Comparison of ENCODE assay signal across 8 cellular contexts in genomic region chrX:151396827-151397740, GRCh38. TPM values are rescaled to one million over a fixed set of nuclear protein-coding genes. Genes with fewer than 3 reads are reported as not detected.
DNase-seq lines count a peak whose midpoint lies in the region; ATAC-seq, FAIRE-seq and TF ChIP-seq lines count a peak whose summit lies in the region.

Gene VMA21, plus strand, starts transcription at chrX:151397206. Its CDS starts 103 bp downstream, at chrX:151397309.

- no peaks in the 10 kb centered on the region for H3K27me3 Mint-ChIP-seq in activated naive CD8-positive, alpha-beta T cell

- H3K4me1 ChIP-seq in pancreas (no peaks in the 10 kb centered on the region), thyroid gland (peaks cover 0 to 6% of the 10 kb centered on the region in 2 donors)

- peak within 1 kb of the TSS; percentile 75 to 91 (median 86) for H3K27ac ChIP-seq in pancreas
- H3K27ac ChIP-seq in thyroid gland: peak within 1 kb of the TSS; percentile 85 to 91 (median 87)

- peaks cover 66% of the 10 kb centered on the region for H3K4me1 Mint-ChIP-seq in activated naive CD8-positive, alpha-beta T cell (ENCODE audit: low read depth)

- FAIRE-seq in pancreas (lab: Jason Lieb, UNC): no peak

- peak within 1 kb of the TSS; percentile 79 for H3K4me3 ChIP-seq in GM08714 (ENCODE audit: low read length)
- peak within 1 kb of the TSS; percentile 82 for H3K4me3 ChIP-seq in HFF-Myc (replicated peaks; ENCODE audit: low read depth, low read length)
- H3K4me3 ChIP-seq in pancreas: peak within 1 kb of the TSS; percentile 19 to 67 (median 54)
- peak within 1 kb of the TSS; percentile 47 to 58 (median 53) for H3K4me3 ChIP-seq in thyroid gland (replicated peaks in 1 of 3)

- intact Hi-C loops in head of caudate nucleus (cut with DNase I): no loop called here
- intact Hi-C loops in pancreas (cut with DNase I): no loop called here
- intact Hi-C loops in thyroid gland (cut with DNase I): no loop called here

- no peaks in the 10 kb centered on the region for H3K9me3 ChIP-seq in pancreas
- H3K9me3 ChIP-seq in thyroid gland: no peaks in the 10 kb centered on the region

- peaks cover 0 to 4% (median 0%) of the 10 kb centered on the region in 4 donors for H3K27me3 ChIP-seq in pancreas
- no peaks in the 10 kb centered on the region for H3K27me3 ChIP-seq in thyroid gland

- peak in 1 of 2 donors; percentile 66 for TF ChIP-seq POLR2A in thyroid gland (IDR thresholded peaks at IDR 0.05)

- H3K4me3 Mint-ChIP-seq in activated naive CD8-positive, alpha-beta T cell: peak within 1 kb of the TSS; percentile 95

- no peaks in the 10 kb centered on the region for H3K36me3 Mint-ChIP-seq in activated naive CD8-positive, alpha-beta T cell

- H3K36me3 ChIP-seq in pancreas (no peaks in the 10 kb centered on the region), thyroid gland (no peaks in the 10 kb centered on the region)

- H3K9me3 Mint-ChIP-seq in activated naive CD8-positive, alpha-beta T cell (ENCODE audit: low read depth): no peaks in the 10 kb centered on the region

- peak; percentile 95 to 99 (median 98) for ATAC-seq in pancreas

- H3K27ac Mint-ChIP-seq in activated naive CD8-positive, alpha-beta T cell: peak within 1 kb of the TSS; percentile 98

- DNase-seq in HFF-Myc (ENCODE audit: extremely low read depth, low read depth): no peak
- peak; percentile 68 for DNase-seq in MV-4-11 (lab: John Stamatoyannopoulos, UW)
- peak; percentile 19 for DNase-seq in SKM-1 treated with dmso at 0.1 percent for 144 hours (lab: John Stamatoyannopoulos, UW; ENCODE audit: unreplicated experiment)
- peak; percentile 46 to 92 (median 80) for DNase-seq in head of caudate nucleus
- peak; percentile 85 to 94 (median 88) for DNase-seq in pancreas
- peak; percentile 90 to 93 for DNase-seq in thyroid gland

- WGBS in pancreas, 2 donors: 0 to 46% methylated on average over 79 to 97 of the region's 97 CpGs
- 0% methylated on average over 10 to 11 of the region's 97 CpGs for WGBS in thyroid gland, 2 donors

- TF ChIP-seq CTCF in HFF-Myc (IDR thresholded peaks at IDR 0.05; ENCODE audit: low read depth, low read length, missing control alignments): no peak
- TF ChIP-seq CTCF in pancreas (IDR thresholded peaks at IDR 0.05): no peak
- TF ChIP-seq CTCF in thyroid gland (IDR thresholded peaks at IDR 0.05): peak in 1 of 6 experiments; percentile 1

RNA-seq across cellular contexts. Expression of gene VMA21, which starts in this region (rescaled TPM):
- 10 to 100 TPM in 4 of 6 donors, 1 to 10 TPM in 2; 7.7 to 16.4 (median 13.8) TPM for total RNA-seq in pancreas
- 1 to 10 TPM; 3.3 to 8.9 TPM for polyA plus RNA-seq in pancreas
- 10 to 100 TPM; 39.4 to 55.3 (median 49.0) TPM for total RNA-seq in thyroid gland
